Comparison of ENCODE assay signal across 15 cellular contexts in the genomic region with DNA sequence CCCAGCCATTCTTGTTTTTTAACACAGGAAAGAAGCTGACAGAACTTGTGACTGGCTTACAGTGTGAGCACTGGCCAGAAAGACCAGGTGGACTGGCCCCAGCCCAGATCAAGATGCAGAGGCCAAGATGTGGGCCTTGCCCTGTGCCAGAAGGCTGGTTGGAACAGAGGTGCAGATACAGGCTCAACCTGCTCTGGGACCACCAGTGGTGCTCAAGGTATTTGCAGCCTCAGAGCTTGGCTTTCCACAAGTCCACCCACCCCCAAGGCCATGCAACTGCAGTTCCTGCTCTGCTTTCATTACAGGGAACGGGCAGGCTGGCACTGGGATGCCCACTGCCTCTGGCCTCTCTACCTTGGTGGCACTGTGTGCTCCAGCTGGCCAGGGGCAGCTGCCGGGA. TPM values are rescaled to one million over a fixed set of nuclear protein-coding genes. Genes with fewer than 3 reads are reported as not detected.
DNase-seq lines count a peak whose midpoint lies in the region; ATAC-seq, FAIRE-seq and TF ChIP-seq lines count a peak whose summit lies in the region.
"Had no signal": no experiment of that assay in that cellular context is flagged by ENCODE, and none has a peak within 500 bp of the region (broad histone marks: within the 10 kb centered on the region; RNA-seq: fewer than 3 reads in every experiment).

No MANE protein-coding gene starts in this region.

- peaks cover 60% of the 10 kb centered on the region for H3K79me2 ChIP-seq in HCT116 (ENCODE audit: insufficient read depth, low read length)

- 97 to 100% methylated on average over 2 of the region's 2 CpGs for WGBS in pancreas, 2 donors

- H3K9me3 ChIP-seq in CD4-positive, alpha-beta memory T cell (ENCODE audit: control insufficient read depth in 1 of 2, low read length in 2 of 2) = no peaks in the 10 kb centered on the region
- H3K9me3 ChIP-seq in HCT116 (ENCODE audit: control insufficient read depth in 1 of 2, insufficient read depth in 1 of 2, low read depth in 1 of 2, low read length in 2 of 2) = no peaks in the 10 kb centered on the region
- H3K9me3 ChIP-seq in pancreas = no peaks in the 10 kb centered on the region
- H3K9me3 ChIP-seq: BLaER1, Peyer's patch had no signal

- no peak for TF ChIP-seq RAD21 in HCT116 (IDR thresholded peaks at IDR 0.05; ENCODE audit: low read depth)

- peaks cover 16 to 38% (median 18%) of the 10 kb centered on the region in 4 donors for H3K4me1 Mint-ChIP-seq in CD4-positive, alpha-beta memory T cell
- H3K4me1 Mint-ChIP-seq in activated CD4-positive, alpha-beta memory T cell treated with anti-CD3 and anti-CD28 coated beads for 36 hours (ENCODE audit: low read depth) = peaks cover 50% of the 10 kb centered on the region

- no peak overlapping the region for H3K4me2 ChIP-seq in HCT116 (ENCODE audit: low read length)
- H3K4me2 ChIP-seq: BLaER1 had no signal

- TF ChIP-seq POLR2A in HCT116 (IDR thresholded peaks at IDR 0.05; ENCODE audit: borderline replicate concordance, extremely low read depth, insufficient read depth, insufficient read length) = no peak

- H3K27ac ChIP-seq in CD4-positive, alpha-beta memory T cell (ENCODE audit: low read depth, low read length) = peak overlapping the region; percentile 6
- H3K27ac ChIP-seq in HCT116 (ENCODE audit: low read depth, low read length) = no peak overlapping the region
- no peak overlapping the region for H3K27ac ChIP-seq in pancreas
- H3K27ac ChIP-seq: BLaER1, Peyer's patch had no signal

- H4K20me1 ChIP-seq in HCT116 (ENCODE audit: insufficient read depth) = peaks cover 3% of the 10 kb centered on the region; the same call in 1 of the 2 replicates

- POLR2A ChIA-PET in CD4-positive, alpha-beta memory T cell (lab: Charles Lee; ENCODE audit: partially characterized antibody) = no interaction called here
- POLR2A ChIA-PET in HCT116 (lab: Charles Lee) = no interaction called here
- POLR2A ChIA-PET in activated CD4-positive, alpha-beta memory T cell treated with anti-CD3 and anti-CD28 coated beads for 36 hours (lab: Charles Lee) = no interaction called here

- peak; percentile 42; the same call in 1 of the 2 replicates for ATAC-seq in HCT116
- ATAC-seq in pancreas = peak in 3 of 4 donors; percentile 30 to 52 (median 38)

- CTCF ChIA-PET in CD4-positive, alpha-beta memory T cell (lab: Charles Lee; ENCODE audit: partially characterized antibody) = interaction anchor here (0.8 to 1.2 kb wide), 2 partner anchors 11 to 106 kb away, joined by 3 read pairs; no protein-coding TSS in a partner anchor
- CTCF ChIA-PET in HCT116 (lab: Charles Lee) = no interaction called here
- CTCF ChIA-PET in activated CD4-positive, alpha-beta memory T cell treated with anti-CD3 and anti-CD28 coated beads for 36 hours (lab: Charles Lee) = interaction anchor here (1.2 to 5.9 kb wide), 3 partner anchors 22 to 107 kb away, joined by 3 to 50 read pairs (median 7); partner anchors contain the start of genes THAP2 and ZFC3H1

- DNase-seq in CD4-positive, alpha-beta memory T cell = no peak
- DNase-seq in HCT116 (ENCODE audit: low read depth, low spot score) (no peak), cerebellar cortex (ENCODE audit: low spot score) (peak; percentile 6), pancreas (peak in 3 of 6 donors; percentile 26 to 42 (median 27)), occipital lobe (lab: John Stamatoyannopoulos, UW) (no peak), inferior parietal cortex (ENCODE audit: extremely low spot score) (no peak)
- DNase-seq in activated CD4-positive, alpha-beta memory T cell treated with anti-CD3 and anti-CD28 coated beads for 36 hours = no peak
- DNase-seq: DMS153, IMR-90, MV-4-11, NCI-H1436, NCI-H2029 treated with DMSO at 0.1 percent for 48 hours, Peyer's patch, SIG-M5 had no signal

- FAIRE-seq in pancreas (lab: Jason Lieb, UNC) = no peak

- RAD21 ChIA-PET in HCT116 (lab: Charles Lee; ENCODE audit: low non-redundant PET in 1 of 2, low total read pairs in 2 of 2, uncharacterized antibody in 2 of 2, unreplicated experiment in 2 of 2) = no interaction called here

- no peaks in the 10 kb centered on the region for H3K4me1 ChIP-seq in CD4-positive, alpha-beta memory T cell (ENCODE audit: insufficient read depth, low read length)
- peaks cover 0 to 4% of the 10 kb centered on the region in 2 experiments; a peak in 1 of 4 replicates for H3K4me1 ChIP-seq in HCT116 (ENCODE audit: control insufficient read depth in 1 of 2, insufficient read depth in 2 of 2, low read length in 2 of 2)
- peaks cover 0 to 5% (median 0%) of the 10 kb centered on the region in 3 donors for H3K4me1 ChIP-seq in pancreas
- H3K4me1 ChIP-seq: BLaER1, Peyer's patch had no signal

- TF ChIP-seq CTCF in HCT116 (IDR thresholded peaks at IDR 0.05 in 2 of 3, conservative IDR thresholded peaks at IDR 0.05 in 1 of 3; ENCODE audit: borderline replicate concordance in 1 of 3, insufficient read depth in 1 of 3, low read depth in 2 of 3, low read length in 2 of 3) = no peak
- TF ChIP-seq CTCF in pancreas (IDR thresholded peaks at IDR 0.05) = no peak

- intact Hi-C loops in CD4-positive, alpha-beta memory T cell (cut with micrococcal nuclease) = no loop called here
- intact Hi-C loops in HCT116 (cut with micrococcal nuclease) (no loop called here), pancreas (cut with DNase I) (no loop called here)
- intact Hi-C loops in activated CD4-positive, alpha-beta memory T cell treated with anti-CD3 and anti-CD28 coated beads for 36 hours (cut with micrococcal nuclease) = loop anchor here (5.0 kb wide), 2 partner anchors 202 to 297 kb away; partner anchors contain the start of gene TPH2

- no peak overlapping the region for H3K4me3 Mint-ChIP-seq in CD4-positive, alpha-beta memory T cell
- H3K4me3 Mint-ChIP-seq in activated CD4-positive, alpha-beta memory T cell treated with anti-CD3 and anti-CD28 coated beads for 36 hours = no peak overlapping the region

- no peaks in the 10 kb centered on the region for H3K27me3 Mint-ChIP-seq in CD4-positive, alpha-beta memory T cell
- no peaks in the 10 kb centered on the region for H3K27me3 Mint-ChIP-seq in activated CD4-positive, alpha-beta memory T cell treated with anti-CD3 and anti-CD28 coated beads for 36 hours

- BruUV-seq in HCT116 (replicated peaks; lab: Mats Ljungman, UMichigan) = no TSS peak

- no peak overlapping the region for H2AFZ ChIP-seq in HCT116 (ENCODE audit: low read depth, low read length, poor library complexity, severe bottlenecking)

- no peaks in the 10 kb centered on the region for H3K9me2 ChIP-seq in HCT116 (ENCODE audit: insufficient read depth)

- no peak overlapping the region for H3K9ac ChIP-seq in HCT116 (ENCODE audit: low read length)
- H3K9ac ChIP-seq: BLaER1 had no signal

- H3K4me3 ChIP-seq in CD4-positive, alpha-beta memory T cell (ENCODE audit: low read length in 2 of 2) = no peak overlapping the region
- H3K4me3 ChIP-seq in HCT116 (replicated peaks in 1 of 2; ENCODE audit: low read depth in 1 of 2, low read length in 2 of 2) (no peak overlapping the region), pancreas (no peak overlapping the region)
- H3K4me3 ChIP-seq: BLaER1, Peyer's patch had no signal

- H3K9me3 Mint-ChIP-seq in CD4-positive, alpha-beta memory T cell = no peaks in the 10 kb centered on the region
- no peaks in the 10 kb centered on the region for H3K9me3 Mint-ChIP-seq in activated CD4-positive, alpha-beta memory T cell treated with anti-CD3 and anti-CD28 coated beads for 36 hours

- no peaks in the 10 kb centered on the region for H3K27me3 ChIP-seq in CD4-positive, alpha-beta memory T cell (ENCODE audit: insufficient read depth, low read length)
- H3K27me3 ChIP-seq in HCT116 (ENCODE audit: insufficient read depth, low read length) (no peaks in the 10 kb centered on the region), pancreas (no peaks in the 10 kb centered on the region)
- H3K27me3 ChIP-seq: BLaER1, Peyer's patch had no signal

- H3K36me3 Mint-ChIP-seq in CD4-positive, alpha-beta memory T cell = peaks cover 36 to 71% of the 10 kb centered on the region in 2 donors
- H3K36me3 Mint-ChIP-seq in activated CD4-positive, alpha-beta memory T cell treated with anti-CD3 and anti-CD28 coated beads for 36 hours = peaks cover 61% of the 10 kb centered on the region

- H3K36me3 ChIP-seq in CD4-positive, alpha-beta memory T cell (ENCODE audit: insufficient read depth, low read length) = peaks cover 50% of the 10 kb centered on the region
- H3K36me3 ChIP-seq in HCT116 (ENCODE audit: control insufficient read depth in 1 of 2, insufficient read depth in 2 of 2, low read length in 2 of 2) (peaks cover 35 to 52% of the 10 kb centered on the region in 2 experiments), pancreas (peaks cover 2 to 68% (median 12%) of the 10 kb centered on the region in 3 donors)

- H3K27ac Mint-ChIP-seq in CD4-positive, alpha-beta memory T cell = no peak overlapping the region
- H3K27ac Mint-ChIP-seq in activated CD4-positive, alpha-beta memory T cell treated with anti-CD3 and anti-CD28 coated beads for 36 hours = no peak overlapping the region

TF ChIP-seq in HCT116, 20 proteins besides CTCF, POLR2A, EP300 and RAD21 (continues in another document):
- no peak for TF ChIP-seq SRF (IDR thresholded peaks at IDR 0.05; ENCODE audit: low read depth)
- TF ChIP-seq CBX3 (IDR thresholded peaks at IDR 0.05; ENCODE audit: low read depth) = no peak
- TF ChIP-seq EGR1 (IDR thresholded peaks at IDR 0.05; ENCODE audit: low read depth) = no peak
- no peak for TF ChIP-seq EZH2 (IDR thresholded peaks at IDR 0.05)
- TF ChIP-seq ELF1 (IDR thresholded peaks at IDR 0.05; ENCODE audit: borderline replicate concordance, low read depth) = no peak

RNA-seq across cellular contexts. Expression of gene ZFC3H1, which starts 23.3 kb away (rescaled TPM):
- 100 to 1,000 TPM; 118 to 121 TPM for total RNA-seq in CD4-positive, alpha-beta memory T cell
- 10 to 100 TPM; 15.0 to 30.2 TPM for polyA plus RNA-seq in CD4-positive, alpha-beta memory T cell
- total RNA-seq in HCT116 (2021; ENCODE audit: unreplicated experiment) (37.1 TPM), pancreas (10 to 100 TPM in 5 of 6 donors, 1 to 10 TPM in 1; 8.6 to 32.6 (median 18.2) TPM), occipital lobe (42.7 TPM)
- 6.5 and 11.6 TPM in 2 replicates for polyA plus RNA-seq in HCT116 (2012)
- polyA plus RNA-seq in pancreas = 10 to 100 TPM; 19.1 to 20.3 TPM
- 10 to 100 TPM; 55.9 to 64.9 TPM for total RNA-seq in activated CD4-positive, alpha-beta memory T cell treated with anti-CD3 and anti-CD28 coated beads for 36 hours

RNA-seq across cellular contexts. Expression of gene THAP2, which starts 23.8 kb away (rescaled TPM):
- total RNA-seq in CD4-positive, alpha-beta memory T cell = 10 to 100 TPM; 13.1 to 14.0 TPM
- 10 to 100 TPM in 1 of 2 donors, 1 to 10 TPM in 1; 6.3 to 10.4 TPM for polyA plus RNA-seq in CD4-positive, alpha-beta memory T cell
- total RNA-seq in HCT116 (2021; ENCODE audit: unreplicated experiment) = 3.7 TPM
- polyA plus RNA-seq in HCT116 (2012) = 1.4 and 2.5 TPM in 2 replicates
- 1 to 10 TPM; 1.2 to 4.3 (median 2.3) TPM for total RNA-seq in pancreas
- 1 to 10 TPM; 1.1 to 3.1 TPM for polyA plus RNA-seq in pancreas
- 1 to 10 TPM; 9.4 to 9.5 TPM for total RNA-seq in activated CD4-positive, alpha-beta memory T cell treated with anti-CD3 and anti-CD28 coated beads for 36 hours
- total RNA-seq in occipital lobe = 47.9 TPM

RNA-seq across cellular contexts. Expression of gene TMEM19, which starts 45.6 kb away (rescaled TPM):
- total RNA-seq in CD4-positive, alpha-beta memory T cell = 10 to 100 TPM; 10.5 to 14.1 TPM
- 10 to 100 TPM; 28.0 to 49.0 TPM for polyA plus RNA-seq in CD4-positive, alpha-beta memory T cell
- total RNA-seq in HCT116 (2021; ENCODE audit: unreplicated experiment) (18.9 TPM), pancreas (10 to 100 TPM in 2 of 6 donors, 1 to 10 TPM in 4; 5.8 to 14.8 (median 7.9) TPM), occipital lobe (68.5 TPM)
- polyA plus RNA-seq in HCT116 (2012) = 11.0 and 12.4 TPM in 2 replicates
- 1 to 10 TPM; 3.8 to 9.3 TPM for polyA plus RNA-seq in pancreas
- total RNA-seq in activated CD4-positive, alpha-beta memory T cell treated with anti-CD3 and anti-CD28 coated beads for 36 hours = 10 to 100 TPM; 10.8 to 11.7 TPM
